1 cellular context compared by ENCODE assay signal in the genomic region with DNA sequence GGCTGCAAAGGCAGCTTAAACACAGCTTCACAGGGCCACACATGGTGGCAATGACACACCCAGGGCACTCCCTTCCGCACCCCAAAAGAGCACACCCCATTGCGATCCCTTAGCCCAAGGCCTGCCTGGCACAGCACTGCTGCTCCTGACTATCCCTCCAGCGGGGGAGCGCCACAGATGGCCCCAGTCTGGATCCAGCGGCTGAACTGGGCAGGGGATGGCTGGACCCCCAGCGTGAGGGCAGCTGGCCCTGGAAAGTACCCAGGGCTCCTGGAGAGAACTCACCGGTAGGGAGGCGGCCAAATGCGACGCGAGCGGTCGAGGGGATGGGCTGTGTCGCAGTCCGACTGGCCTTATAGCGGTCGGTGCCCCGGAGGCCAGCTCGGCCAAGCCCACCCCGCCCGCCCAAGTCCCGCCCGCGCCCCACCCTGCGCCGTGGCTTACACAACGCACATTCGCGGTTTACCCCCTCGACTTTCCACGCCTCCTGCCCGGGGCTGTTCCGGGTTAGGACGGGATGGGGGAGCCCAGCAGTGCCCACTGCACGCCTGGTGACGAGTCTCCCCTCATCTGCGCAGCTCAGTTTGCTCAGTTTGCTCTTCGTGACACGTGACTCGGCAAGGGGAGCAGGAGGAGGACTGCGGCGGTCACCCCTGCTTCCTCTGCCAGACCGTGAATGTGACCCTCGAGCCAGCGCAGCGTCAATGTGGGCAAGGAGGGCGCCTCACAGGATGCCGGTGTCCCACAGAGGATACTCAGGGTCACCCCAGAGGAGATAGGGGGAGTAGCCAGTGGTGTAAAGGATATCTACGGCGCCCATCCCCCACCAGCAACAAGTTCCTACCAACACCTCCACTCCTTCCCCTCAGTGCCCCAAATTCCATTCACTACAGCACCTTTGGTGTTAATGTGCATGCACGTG.
TF ChIP-seq lines count a peak whose summit lies in the region.

A gene (minus strand): TSS at position 328 of the 922 bp plus-strand sequence. CDS start 652 bp downstream, outside the sequence.

TF ChIP-seq in K562, 482 proteins besides CTCF, POLR2A, EP300 and RAD21 (continued from another document and continues in another):
- TF ChIP-seq, protein P1, sequence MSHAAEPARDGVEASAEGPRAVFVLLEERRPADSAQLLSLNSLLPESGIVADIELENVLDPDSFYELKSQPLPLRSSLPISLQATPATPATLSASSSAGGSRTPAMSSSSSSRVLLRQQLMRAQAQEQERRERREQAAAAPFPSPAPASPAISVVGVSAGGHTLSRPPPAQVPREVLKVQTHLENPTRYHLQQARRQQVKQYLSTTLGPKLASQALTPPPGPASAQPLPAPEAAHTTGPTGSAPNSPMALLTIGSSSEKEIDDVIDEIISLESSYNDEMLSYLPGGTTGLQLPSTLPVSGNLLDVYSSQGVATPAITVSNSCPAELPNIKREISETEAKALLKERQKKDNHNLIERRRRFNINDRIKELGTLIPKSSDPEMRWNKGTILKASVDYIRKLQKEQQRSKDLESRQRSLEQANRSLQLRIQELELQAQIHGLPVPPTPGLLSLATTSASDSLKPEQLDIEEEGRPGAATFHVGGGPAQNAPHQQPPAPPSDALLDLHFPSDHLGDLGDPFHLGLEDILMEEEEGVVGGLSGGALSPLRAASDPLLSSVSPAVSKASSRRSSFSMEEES (CRISPR knock-in tag; IDR thresholded peaks at IDR 0.05), result peak; percentile 53; the same call in 1 of the 2 replicates
- TF ChIP-seq ZNF699 (CRISPR knock-in tag; IDR thresholded peaks at IDR 0.05; ENCODE audit: insufficient replicate concordance) (no peak), PHF20 (IDR thresholded peaks at IDR 0.05; ENCODE audit: partially characterized antibody) (no peak), RFX1 (IDR thresholded peaks at IDR 0.05) (no peak), RBFOX2 (IDR thresholded peaks at IDR 0.05; ENCODE audit: low read depth, low read length) (peak; percentile 49; the same call in 1 of the 2 replicates), POLR2G (IDR thresholded peaks at IDR 0.05; ENCODE audit: low read depth, low read length) (peak; percentile 44; the same call in 1 of the 2 replicates), SP1 (CRISPR knock-in tag; IDR thresholded peaks at IDR 0.05) (no peak), ARNT (IDR thresholded peaks at IDR 0.05) (no peak), CHD2 (IDR thresholded peaks at IDR 0.05; ENCODE audit: low read depth, low read length) (no peak), ZFP1 (CRISPR knock-in tag; IDR thresholded peaks at IDR 0.05) (no peak), ZNF24 (IDR thresholded peaks at IDR 0.05) (no peak), BACH1 (tag; IDR thresholded peaks at IDR 0.05) (no peak), BHLHE40 (IDR thresholded peaks at IDR 0.05; ENCODE audit: low read length) (peak; percentile 31; the same call in 1 of the 2 replicates)
- TF ChIP-seq, protein P2, sequence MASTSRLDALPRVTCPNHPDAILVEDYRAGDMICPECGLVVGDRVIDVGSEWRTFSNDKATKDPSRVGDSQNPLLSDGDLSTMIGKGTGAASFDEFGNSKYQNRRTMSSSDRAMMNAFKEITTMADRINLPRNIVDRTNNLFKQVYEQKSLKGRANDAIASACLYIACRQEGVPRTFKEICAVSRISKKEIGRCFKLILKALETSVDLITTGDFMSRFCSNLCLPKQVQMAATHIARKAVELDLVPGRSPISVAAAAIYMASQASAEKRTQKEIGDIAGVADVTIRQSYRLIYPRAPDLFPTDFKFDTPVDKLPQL (IDR thresholded peaks at IDR 0.05; ENCODE audit: extremely low read depth, insufficient read length), result no peak
- TF ChIP-seq, protein P3, sequence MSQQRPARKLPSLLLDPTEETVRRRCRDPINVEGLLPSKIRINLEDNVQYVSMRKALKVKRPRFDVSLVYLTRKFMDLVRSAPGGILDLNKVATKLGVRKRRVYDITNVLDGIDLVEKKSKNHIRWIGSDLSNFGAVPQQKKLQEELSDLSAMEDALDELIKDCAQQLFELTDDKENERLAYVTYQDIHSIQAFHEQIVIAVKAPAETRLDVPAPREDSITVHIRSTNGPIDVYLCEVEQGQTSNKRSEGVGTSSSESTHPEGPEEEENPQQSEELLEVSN (IDR thresholded peaks at IDR 0.05; ENCODE audit: borderline replicate concordance in 1 of 2, extremely low read depth in 1 of 2, insufficient read depth in 1 of 2, insufficient read length in 1 of 2, low read depth in 1 of 2, low read length in 1 of 2, poor library complexity in 1 of 2, severe bottlenecking in 1 of 2), result peak in 1 of 2 experiments; percentile 10
- TF ChIP-seq, protein P4, sequence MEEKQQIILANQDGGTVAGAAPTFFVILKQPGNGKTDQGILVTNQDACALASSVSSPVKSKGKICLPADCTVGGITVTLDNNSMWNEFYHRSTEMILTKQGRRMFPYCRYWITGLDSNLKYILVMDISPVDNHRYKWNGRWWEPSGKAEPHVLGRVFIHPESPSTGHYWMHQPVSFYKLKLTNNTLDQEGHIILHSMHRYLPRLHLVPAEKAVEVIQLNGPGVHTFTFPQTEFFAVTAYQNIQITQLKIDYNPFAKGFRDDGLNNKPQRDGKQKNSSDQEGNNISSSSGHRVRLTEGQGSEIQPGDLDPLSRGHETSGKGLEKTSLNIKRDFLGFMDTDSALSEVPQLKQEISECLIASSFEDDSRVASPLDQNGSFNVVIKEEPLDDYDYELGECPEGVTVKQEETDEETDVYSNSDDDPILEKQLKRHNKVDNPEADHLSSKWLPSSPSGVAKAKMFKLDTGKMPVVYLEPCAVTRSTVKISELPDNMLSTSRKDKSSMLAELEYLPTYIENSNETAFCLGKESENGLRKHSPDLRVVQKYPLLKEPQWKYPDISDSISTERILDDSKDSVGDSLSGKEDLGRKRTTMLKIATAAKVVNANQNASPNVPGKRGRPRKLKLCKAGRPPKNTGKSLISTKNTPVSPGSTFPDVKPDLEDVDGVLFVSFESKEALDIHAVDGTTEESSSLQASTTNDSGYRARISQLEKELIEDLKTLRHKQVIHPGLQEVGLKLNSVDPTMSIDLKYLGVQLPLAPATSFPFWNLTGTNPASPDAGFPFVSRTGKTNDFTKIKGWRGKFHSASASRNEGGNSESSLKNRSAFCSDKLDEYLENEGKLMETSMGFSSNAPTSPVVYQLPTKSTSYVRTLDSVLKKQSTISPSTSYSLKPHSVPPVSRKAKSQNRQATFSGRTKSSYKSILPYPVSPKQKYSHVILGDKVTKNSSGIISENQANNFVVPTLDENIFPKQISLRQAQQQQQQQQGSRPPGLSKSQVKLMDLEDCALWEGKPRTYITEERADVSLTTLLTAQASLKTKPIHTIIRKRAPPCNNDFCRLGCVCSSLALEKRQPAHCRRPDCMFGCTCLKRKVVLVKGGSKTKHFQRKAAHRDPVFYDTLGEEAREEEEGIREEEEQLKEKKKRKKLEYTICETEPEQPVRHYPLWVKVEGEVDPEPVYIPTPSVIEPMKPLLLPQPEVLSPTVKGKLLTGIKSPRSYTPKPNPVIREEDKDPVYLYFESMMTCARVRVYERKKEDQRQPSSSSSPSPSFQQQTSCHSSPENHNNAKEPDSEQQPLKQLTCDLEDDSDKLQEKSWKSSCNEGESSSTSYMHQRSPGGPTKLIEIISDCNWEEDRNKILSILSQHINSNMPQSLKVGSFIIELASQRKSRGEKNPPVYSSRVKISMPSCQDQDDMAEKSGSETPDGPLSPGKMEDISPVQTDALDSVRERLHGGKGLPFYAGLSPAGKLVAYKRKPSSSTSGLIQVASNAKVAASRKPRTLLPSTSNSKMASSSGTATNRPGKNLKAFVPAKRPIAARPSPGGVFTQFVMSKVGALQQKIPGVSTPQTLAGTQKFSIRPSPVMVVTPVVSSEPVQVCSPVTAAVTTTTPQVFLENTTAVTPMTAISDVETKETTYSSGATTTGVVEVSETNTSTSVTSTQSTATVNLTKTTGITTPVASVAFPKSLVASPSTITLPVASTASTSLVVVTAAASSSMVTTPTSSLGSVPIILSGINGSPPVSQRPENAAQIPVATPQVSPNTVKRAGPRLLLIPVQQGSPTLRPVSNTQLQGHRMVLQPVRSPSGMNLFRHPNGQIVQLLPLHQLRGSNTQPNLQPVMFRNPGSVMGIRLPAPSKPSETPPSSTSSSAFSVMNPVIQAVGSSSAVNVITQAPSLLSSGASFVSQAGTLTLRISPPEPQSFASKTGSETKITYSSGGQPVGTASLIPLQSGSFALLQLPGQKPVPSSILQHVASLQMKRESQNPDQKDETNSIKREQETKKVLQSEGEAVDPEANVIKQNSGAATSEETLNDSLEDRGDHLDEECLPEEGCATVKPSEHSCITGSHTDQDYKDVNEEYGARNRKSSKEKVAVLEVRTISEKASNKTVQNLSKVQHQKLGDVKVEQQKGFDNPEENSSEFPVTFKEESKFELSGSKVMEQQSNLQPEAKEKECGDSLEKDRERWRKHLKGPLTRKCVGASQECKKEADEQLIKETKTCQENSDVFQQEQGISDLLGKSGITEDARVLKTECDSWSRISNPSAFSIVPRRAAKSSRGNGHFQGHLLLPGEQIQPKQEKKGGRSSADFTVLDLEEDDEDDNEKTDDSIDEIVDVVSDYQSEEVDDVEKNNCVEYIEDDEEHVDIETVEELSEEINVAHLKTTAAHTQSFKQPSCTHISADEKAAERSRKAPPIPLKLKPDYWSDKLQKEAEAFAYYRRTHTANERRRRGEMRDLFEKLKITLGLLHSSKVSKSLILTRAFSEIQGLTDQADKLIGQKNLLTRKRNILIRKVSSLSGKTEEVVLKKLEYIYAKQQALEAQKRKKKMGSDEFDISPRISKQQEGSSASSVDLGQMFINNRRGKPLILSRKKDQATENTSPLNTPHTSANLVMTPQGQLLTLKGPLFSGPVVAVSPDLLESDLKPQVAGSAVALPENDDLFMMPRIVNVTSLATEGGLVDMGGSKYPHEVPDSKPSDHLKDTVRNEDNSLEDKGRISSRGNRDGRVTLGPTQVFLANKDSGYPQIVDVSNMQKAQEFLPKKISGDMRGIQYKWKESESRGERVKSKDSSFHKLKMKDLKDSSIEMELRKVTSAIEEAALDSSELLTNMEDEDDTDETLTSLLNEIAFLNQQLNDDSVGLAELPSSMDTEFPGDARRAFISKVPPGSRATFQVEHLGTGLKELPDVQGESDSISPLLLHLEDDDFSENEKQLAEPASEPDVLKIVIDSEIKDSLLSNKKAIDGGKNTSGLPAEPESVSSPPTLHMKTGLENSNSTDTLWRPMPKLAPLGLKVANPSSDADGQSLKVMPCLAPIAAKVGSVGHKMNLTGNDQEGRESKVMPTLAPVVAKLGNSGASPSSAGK (IDR thresholded peaks at IDR 0.05), result peak; percentile 55
- TF ChIP-seq, protein P5, sequence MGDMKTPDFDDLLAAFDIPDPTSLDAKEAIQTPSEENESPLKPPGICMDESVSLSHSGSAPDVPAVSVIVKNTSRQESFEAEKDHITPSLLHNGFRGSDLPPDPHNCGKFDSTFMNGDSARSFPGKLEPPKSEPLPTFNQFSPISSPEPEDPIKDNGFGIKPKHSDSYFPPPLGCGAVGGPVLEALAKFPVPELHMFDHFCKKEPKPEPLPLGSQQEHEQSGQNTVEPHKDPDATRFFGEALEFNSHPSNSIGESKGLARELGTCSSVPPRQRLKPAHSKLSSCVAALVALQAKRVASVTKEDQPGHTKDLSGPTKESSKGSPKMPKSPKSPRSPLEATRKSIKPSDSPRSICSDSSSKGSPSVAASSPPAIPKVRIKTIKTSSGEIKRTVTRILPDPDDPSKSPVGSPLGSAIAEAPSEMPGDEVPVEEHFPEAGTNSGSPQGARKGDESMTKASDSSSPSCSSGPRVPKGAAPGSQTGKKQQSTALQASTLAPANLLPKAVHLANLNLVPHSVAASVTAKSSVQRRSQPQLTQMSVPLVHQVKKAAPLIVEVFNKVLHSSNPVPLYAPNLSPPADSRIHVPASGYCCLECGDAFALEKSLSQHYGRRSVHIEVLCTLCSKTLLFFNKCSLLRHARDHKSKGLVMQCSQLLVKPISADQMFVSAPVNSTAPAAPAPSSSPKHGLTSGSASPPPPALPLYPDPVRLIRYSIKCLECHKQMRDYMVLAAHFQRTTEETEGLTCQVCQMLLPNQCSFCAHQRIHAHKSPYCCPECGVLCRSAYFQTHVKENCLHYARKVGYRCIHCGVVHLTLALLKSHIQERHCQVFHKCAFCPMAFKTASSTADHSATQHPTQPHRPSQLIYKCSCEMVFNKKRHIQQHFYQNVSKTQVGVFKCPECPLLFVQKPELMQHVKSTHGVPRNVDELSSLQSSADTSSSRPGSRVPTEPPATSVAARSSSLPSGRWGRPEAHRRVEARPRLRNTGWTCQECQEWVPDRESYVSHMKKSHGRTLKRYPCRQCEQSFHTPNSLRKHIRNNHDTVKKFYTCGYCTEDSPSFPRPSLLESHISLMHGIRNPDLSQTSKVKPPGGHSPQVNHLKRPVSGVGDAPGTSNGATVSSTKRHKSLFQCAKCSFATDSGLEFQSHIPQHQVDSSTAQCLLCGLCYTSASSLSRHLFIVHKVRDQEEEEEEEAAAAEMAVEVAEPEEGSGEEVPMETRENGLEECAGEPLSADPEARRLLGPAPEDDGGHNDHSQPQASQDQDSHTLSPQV (IDR thresholded peaks at IDR 0.05), result peak; percentile 62; the same call in 1 of the 2 replicates
- TF ChIP-seq, protein P6, sequence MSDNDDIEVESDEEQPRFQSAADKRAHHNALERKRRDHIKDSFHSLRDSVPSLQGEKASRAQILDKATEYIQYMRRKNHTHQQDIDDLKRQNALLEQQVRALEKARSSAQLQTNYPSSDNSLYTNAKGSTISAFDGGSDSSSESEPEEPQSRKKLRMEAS (CRISPR knock-in tag; IDR thresholded peaks at IDR 0.05), result 0 out of 2 replicates have a peak, but pooled peaks have one; percentile 19
- TF ChIP-seq, protein P7, sequence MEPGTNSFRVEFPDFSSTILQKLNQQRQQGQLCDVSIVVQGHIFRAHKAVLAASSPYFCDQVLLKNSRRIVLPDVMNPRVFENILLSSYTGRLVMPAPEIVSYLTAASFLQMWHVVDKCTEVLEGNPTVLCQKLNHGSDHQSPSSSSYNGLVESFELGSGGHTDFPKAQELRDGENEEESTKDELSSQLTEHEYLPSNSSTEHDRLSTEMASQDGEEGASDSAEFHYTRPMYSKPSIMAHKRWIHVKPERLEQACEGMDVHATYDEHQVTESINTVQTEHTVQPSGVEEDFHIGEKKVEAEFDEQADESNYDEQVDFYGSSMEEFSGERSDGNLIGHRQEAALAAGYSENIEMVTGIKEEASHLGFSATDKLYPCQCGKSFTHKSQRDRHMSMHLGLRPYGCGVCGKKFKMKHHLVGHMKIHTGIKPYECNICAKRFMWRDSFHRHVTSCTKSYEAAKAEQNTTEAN (CRISPR knock-in tag; IDR thresholded peaks at IDR 0.05), result no peak
- TF ChIP-seq, protein P8, sequence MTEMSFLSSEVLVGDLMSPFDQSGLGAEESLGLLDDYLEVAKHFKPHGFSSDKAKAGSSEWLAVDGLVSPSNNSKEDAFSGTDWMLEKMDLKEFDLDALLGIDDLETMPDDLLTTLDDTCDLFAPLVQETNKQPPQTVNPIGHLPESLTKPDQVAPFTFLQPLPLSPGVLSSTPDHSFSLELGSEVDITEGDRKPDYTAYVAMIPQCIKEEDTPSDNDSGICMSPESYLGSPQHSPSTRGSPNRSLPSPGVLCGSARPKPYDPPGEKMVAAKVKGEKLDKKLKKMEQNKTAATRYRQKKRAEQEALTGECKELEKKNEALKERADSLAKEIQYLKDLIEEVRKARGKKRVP (CRISPR knock-in tag; IDR thresholded peaks at IDR 0.05), result no peak
- TF ChIP-seq, protein P9, sequence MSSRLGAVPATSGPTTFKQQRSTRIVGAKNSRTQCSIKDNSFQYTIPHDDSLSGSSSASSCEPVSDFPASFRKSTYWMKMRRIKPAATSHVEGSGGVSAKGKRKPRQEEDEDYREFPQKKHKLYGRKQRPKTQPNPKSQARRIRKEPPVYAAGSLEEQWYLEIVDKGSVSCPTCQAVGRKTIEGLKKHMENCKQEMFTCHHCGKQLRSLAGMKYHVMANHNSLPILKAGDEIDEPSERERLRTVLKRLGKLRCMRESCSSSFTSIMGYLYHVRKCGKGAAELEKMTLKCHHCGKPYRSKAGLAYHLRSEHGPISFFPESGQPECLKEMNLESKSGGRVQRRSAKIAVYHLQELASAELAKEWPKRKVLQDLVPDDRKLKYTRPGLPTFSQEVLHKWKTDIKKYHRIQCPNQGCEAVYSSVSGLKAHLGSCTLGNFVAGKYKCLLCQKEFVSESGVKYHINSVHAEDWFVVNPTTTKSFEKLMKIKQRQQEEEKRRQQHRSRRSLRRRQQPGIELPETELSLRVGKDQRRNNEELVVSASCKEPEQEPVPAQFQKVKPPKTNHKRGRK (tag; IDR thresholded peaks at IDR 0.05), result no peak
